Comparison of ENCODE assay signal across 8 cellular contexts in the genomic region with DNA sequence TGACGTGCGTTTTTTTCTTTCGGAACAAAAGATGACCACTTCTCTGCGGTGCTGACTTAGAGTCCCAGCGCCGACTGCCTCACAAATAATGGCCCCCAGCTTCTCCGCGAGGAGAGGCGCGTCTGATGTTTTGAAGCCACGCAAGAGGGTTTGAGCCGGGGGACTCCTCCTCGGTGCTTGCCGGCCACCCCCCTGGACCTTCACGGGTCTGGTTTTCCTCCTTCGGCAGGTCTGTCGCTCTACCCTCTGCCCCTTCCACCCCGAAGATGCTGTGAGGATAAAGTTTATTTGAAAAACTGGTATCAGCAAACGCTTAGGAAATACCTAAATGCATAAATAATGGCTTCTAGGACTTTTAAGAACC. TPM values are rescaled to one million over a fixed set of nuclear protein-coding genes. Genes with fewer than 3 reads are reported as not detected.
DNase-seq lines count a peak whose midpoint lies in the region; ATAC-seq, FAIRE-seq and TF ChIP-seq lines count a peak whose summit lies in the region.

No MANE protein-coding gene starts in this region.

- H3K14ac ChIP-seq in neuronal stem cell (ENCODE audit: low read length) = no peak overlapping the region

- H2AFZ ChIP-seq in OCI-LY3 (ENCODE audit: low read depth, low read length) (no peak overlapping the region; the same call in 1 of the 2 replicates), neuronal stem cell (ENCODE audit: low read length) (peak overlapping the region; percentile 92)

- H3K4me1 ChIP-seq in OCI-LY3 (ENCODE audit: low read length) (peaks cover 14% of the 10 kb centered on the region), neuronal stem cell (ENCODE audit: control insufficient read depth in 2 of 2, insufficient read depth in 1 of 2, low read depth in 1 of 2, low read length in 2 of 2) (peaks cover 4 to 7% of the 10 kb centered on the region in 2 donors)

- FAIRE-seq in GM12892 (lab: Jason Lieb, UNC) = no peak

- H3K4me3 ChIP-seq in OCI-LY3 (ENCODE audit: low read length) (peak overlapping the region; percentile 94), neuronal stem cell (ENCODE audit: low read length in 2 of 2) (peak overlapping the region; percentile 79 to 84)

- H3K4ac ChIP-seq in neuronal stem cell (ENCODE audit: low read length) = no peak overlapping the region

- H4K20me1 ChIP-seq in OCI-LY3 (ENCODE audit: insufficient read depth, low read length) = no peaks in the 10 kb centered on the region

- H2BK5ac ChIP-seq in neuronal stem cell (ENCODE audit: low read length) = no peak overlapping the region

- H2BK120ac ChIP-seq in neuronal stem cell (ENCODE audit: low read depth, low read length) = no peak overlapping the region

- ATAC-seq in GM19397 (IDR thresholded peaks at IDR 0.05; ENCODE audit: unreplicated experiment) (peak; percentile 2), GM21528 (IDR thresholded peaks at IDR 0.05; ENCODE audit: low FRiP score, unreplicated experiment) (no peak)

- H4K8ac ChIP-seq in neuronal stem cell (ENCODE audit: low read depth, low read length) = no peak overlapping the region

- H2BK15ac ChIP-seq in neuronal stem cell (ENCODE audit: low read length) = no peak overlapping the region

- TF ChIP-seq CTCF in OCI-LY3 (IDR thresholded peaks at IDR 0.05; ENCODE audit: low read depth, low read length) = no peak
- no peak for TF ChIP-seq CTCF in endothelial cell (IDR thresholded peaks at IDR 0.05; ENCODE audit: unreplicated experiment)

- peak overlapping the region; percentile 87 for H3K4me2 ChIP-seq in OCI-LY3 (ENCODE audit: low read length)
- H3K4me2 ChIP-seq in neuronal stem cell (ENCODE audit: insufficient read depth, low read length, poor library complexity, severe bottlenecking) = peak overlapping the region; percentile 86

- TF ChIP-seq POLR2A in GM12892 (IDR thresholded peaks at IDR 0.05; ENCODE audit: low read depth, low read length) = no peak

- WGBS in neuronal stem cell (ENCODE audit: extremely low coverage in 2 of 2, insufficient read length in 2 of 2, insufficient replicate concordance in 1 of 2), 2 donors = no CpG with 5 or more reads among the region's 19 CpGs

- H3K36me3 Mint-ChIP-seq in endothelial cell (ENCODE audit: low read depth, unreplicated experiment) = peaks cover 11% of the 10 kb centered on the region

- H3K27ac ChIP-seq in OCI-LY3 (ENCODE audit: low read length) (no peak overlapping the region), neuronal stem cell (replicated peaks; ENCODE audit: low read length) (no peak overlapping the region)

- H3K79me1 ChIP-seq in neuronal stem cell (ENCODE audit: low read depth, low read length) = peaks cover 8% of the 10 kb centered on the region

- H3K9me3 Mint-ChIP-seq in endothelial cell (ENCODE audit: unreplicated experiment) = no peaks in the 10 kb centered on the region

- no peak overlapping the region for H4K91ac ChIP-seq in neuronal stem cell (ENCODE audit: low read depth, low read length, poor library complexity)

- H3K79me2 ChIP-seq in OCI-LY3 (ENCODE audit: low read length) = peaks cover 27% of the 10 kb centered on the region

- peaks cover 16% of the 10 kb centered on the region for H3K4me1 Mint-ChIP-seq in endothelial cell (ENCODE audit: unreplicated experiment)

- H3K4me3 Mint-ChIP-seq in endothelial cell (ENCODE audit: unreplicated experiment) = peak overlapping the region; percentile 95

- peaks cover 12% of the 10 kb centered on the region for H3K36me3 ChIP-seq in OCI-LY3 (replicated peaks; ENCODE audit: low read depth, low read length)
- peaks cover 5 to 32% of the 10 kb centered on the region in 2 donors for H3K36me3 ChIP-seq in neuronal stem cell (replicated peaks in 1 of 2; ENCODE audit: control insufficient read depth in 2 of 2, insufficient read depth in 2 of 2, low read length in 2 of 2)

- no peak overlapping the region for H3K23ac ChIP-seq in neuronal stem cell (ENCODE audit: low read depth, low read length, poor library complexity)

- no peak overlapping the region for H2BK12ac ChIP-seq in neuronal stem cell (ENCODE audit: low read length)

- no peak overlapping the region for H3K18ac ChIP-seq in neuronal stem cell (ENCODE audit: low read length)

- H3K9me3 ChIP-seq in OCI-LY3 (ENCODE audit: insufficient read depth, low read length) (no peaks in the 10 kb centered on the region), neuronal stem cell (replicated peaks in 1 of 2; ENCODE audit: control insufficient read depth in 2 of 2, insufficient read depth in 1 of 2, low read depth in 1 of 2, low read length in 2 of 2) (no peaks in the 10 kb centered on the region)

- H3K9ac ChIP-seq in OCI-LY3 (ENCODE audit: low read length) (peak overlapping the region; percentile 76), neuronal stem cell (ENCODE audit: low read depth, low read length, poor library complexity) (no peak overlapping the region)

- no peak overlapping the region for H2AK5ac ChIP-seq in neuronal stem cell (ENCODE audit: low read depth, low read length)

- H3K27ac Mint-ChIP-seq in endothelial cell (ENCODE audit: unreplicated experiment) = peak overlapping the region; percentile 57

- no peak for DNase-seq in endothelial cell (ENCODE audit: low spot score)
- DNase-seq in neuronal stem cell (ENCODE audit: low spot score) = no peak
- DNase-seq in Kasumi-1 (lab: John Stamatoyannopoulos, UW) = no peak
- DNase-seq in GM12892 (ENCODE audit: insufficient read length) = no peak
- no peak for DNase-seq in NCI-H446 treated with DMSO at 0.1 percent for 48 hours (lab: John Stamatoyannopoulos, UW)

- no peaks in the 10 kb centered on the region for H3K27me3 ChIP-seq in OCI-LY3 (ENCODE audit: low read depth, low read length)
- no peaks in the 10 kb centered on the region for H3K27me3 ChIP-seq in neuronal stem cell (ENCODE audit: control insufficient read depth in 3 of 3, insufficient read depth in 3 of 3, low read depth in 1 of 3, low read length in 3 of 3)

- peaks cover 7% of the 10 kb centered on the region for H3K27me3 Mint-ChIP-seq in endothelial cell (ENCODE audit: unreplicated experiment)

RNA-seq across cellular contexts. Expression of a gene that starts 0.6 kb away (rescaled TPM):
- 21.7 TPM for total RNA-seq in endothelial cell (ENCODE audit: unreplicated experiment)
- 11.8 TPM for polyA plus RNA-seq in neuronal stem cell (2013, experiment 1 of 2)
- polyA plus RNA-seq in neuronal stem cell (2013, experiment 2 of 2) = 10.9 TPM
- polyA plus RNA-seq in GM12892 (2012; ENCODE audit: missing spikeins) = 9.1 TPM

RNA-seq across cellular contexts. Expression of a gene that starts 0.8 kb away (rescaled TPM):
- 29.1 TPM for total RNA-seq in endothelial cell (ENCODE audit: unreplicated experiment)
- polyA plus RNA-seq in neuronal stem cell (2013, experiment 1 of 2) = 37.6 TPM
- polyA plus RNA-seq in neuronal stem cell (2013, experiment 2 of 2) = 36.0 TPM
- 37.1 TPM for polyA plus RNA-seq in GM12892 (2012; ENCODE audit: missing spikeins)

RNA-seq across cellular contexts. Expression of a gene that starts 11.9 kb away (rescaled TPM):
- total RNA-seq in endothelial cell (ENCODE audit: unreplicated experiment) = 58.0 TPM
- 28.2 TPM for polyA plus RNA-seq in neuronal stem cell (2013, experiment 1 of 2)
- 27.2 TPM for polyA plus RNA-seq in neuronal stem cell (2013, experiment 2 of 2)
- 19.0 TPM for polyA plus RNA-seq in GM12892 (2012; ENCODE audit: missing spikeins)

RNA-seq across cellular contexts. Expression of a gene that starts 32.9 kb away (rescaled TPM):
- total RNA-seq in endothelial cell (ENCODE audit: unreplicated experiment) = 22.8 TPM
- polyA plus RNA-seq in neuronal stem cell (2013, experiment 1 of 2) = 7.8 TPM
- 9.0 TPM for polyA plus RNA-seq in neuronal stem cell (2013, experiment 2 of 2)
- polyA plus RNA-seq in GM12892 (2012; ENCODE audit: missing spikeins) = 9.5 TPM
